Comparison of ENCODE assay signal across 1 cellular context in genomic region chr13:100525453-100526298, GRCh38.
TF ChIP-seq lines count a peak whose summit lies in the region.

No MANE protein-coding gene starts in this region.

TF ChIP-seq in HepG2, 621 proteins besides CTCF, POLR2A, EP300 and RAD21 (continued from another document and continues in another):
- TF ChIP-seq PATZ1 (CRISPR knock-in tag; IDR thresholded peaks at IDR 0.05): peak; percentile 57
- no peak for TF ChIP-seq HNRNPUL1 (IDR thresholded peaks at IDR 0.05; ENCODE audit: low read depth, low read length)
- no peak for TF ChIP-seq ZBTB46 (CRISPR knock-in tag; IDR thresholded peaks at IDR 0.05; ENCODE audit: borderline replicate concordance)
- TF ChIP-seq ERF (CRISPR knock-in tag; IDR thresholded peaks at IDR 0.05): no peak
- TF ChIP-seq RFXAP (CRISPR knock-in tag; IDR thresholded peaks at IDR 0.05; ENCODE audit: borderline replicate concordance): 0 out of 2 replicates have a peak, but pooled peaks have one; percentile 34
- TF ChIP-seq TCF7L2 (IDR thresholded peaks at IDR 0.05; ENCODE audit: low read depth, low read length): no peak
- peak; percentile 25; the same call in 1 of the 2 replicates for TF ChIP-seq MYC (CRISPR knock-in tag; IDR thresholded peaks at IDR 0.05; ENCODE audit: borderline replicate concordance)
- no peak for TF ChIP-seq KLF12 (CRISPR knock-in tag; IDR thresholded peaks at IDR 0.05; ENCODE audit: borderline replicate concordance)
- peak; percentile 61 for TF ChIP-seq TEAD3 (CRISPR knock-in tag; optimal IDR thresholded peaks at IDR 0.05; ENCODE audit: borderline replicate concordance)
- peak; percentile 47; the same call in 1 of the 2 replicates for TF ChIP-seq POGZ (CRISPR knock-in tag; IDR thresholded peaks at IDR 0.05)
- peak; percentile 94 for TF ChIP-seq ESRRA (CRISPR knock-in tag; IDR thresholded peaks at IDR 0.05; ENCODE audit: low read depth)
- TF ChIP-seq PTBP1 (IDR thresholded peaks at IDR 0.05; ENCODE audit: low read depth, low read length, poor library complexity, severe bottlenecking): no peak
- TF ChIP-seq KDM6A (CRISPR knock-in tag; IDR thresholded peaks at IDR 0.05; ENCODE audit: low read depth): peak; percentile 49; the same call in 1 of the 2 replicates
- no peak for TF ChIP-seq ZNF530 (CRISPR knock-in tag; IDR thresholded peaks at IDR 0.05; ENCODE audit: low read depth)
- TF ChIP-seq ZNF10 (CRISPR knock-in tag; IDR thresholded peaks at IDR 0.05; ENCODE audit: borderline replicate concordance, low read depth): no peak
- TF ChIP-seq ZBTB40 (IDR thresholded peaks at IDR 0.05): no peak
- peak; percentile 30; the same call in 1 of the 2 replicates for TF ChIP-seq ZBTB40 (CRISPR knock-in tag; IDR thresholded peaks at IDR 0.05)
- peak; percentile 86 for TF ChIP-seq HIVEP1 (CRISPR knock-in tag; IDR thresholded peaks at IDR 0.05)
- peak; percentile 71 for TF ChIP-seq RXRB (CRISPR knock-in tag; IDR thresholded peaks at IDR 0.05; ENCODE audit: borderline replicate concordance)
- peak; percentile 34; the same call in 1 of the 2 replicates for TF ChIP-seq SP4 (CRISPR knock-in tag; IDR thresholded peaks at IDR 0.05)
- no peak for TF ChIP-seq ZNF816 (CRISPR knock-in tag; IDR thresholded peaks at IDR 0.05; ENCODE audit: borderline replicate concordance)
- TF ChIP-seq CBFB (CRISPR knock-in tag; IDR thresholded peaks at IDR 0.05): no peak
- no peak for TF ChIP-seq IRF2 (CRISPR knock-in tag; IDR thresholded peaks at IDR 0.05)
- TF ChIP-seq ZNF12 (CRISPR knock-in tag; IDR thresholded peaks at IDR 0.05): no peak
- TF ChIP-seq PHF21A (CRISPR knock-in tag; IDR thresholded peaks at IDR 0.05): 0 out of 2 replicates have a peak, but pooled peaks have one; percentile 31
- TF ChIP-seq ZNF782 (CRISPR knock-in tag; IDR thresholded peaks at IDR 0.05; ENCODE audit: borderline replicate concordance): no peak
- TF ChIP-seq CBX2 (IDR thresholded peaks at IDR 0.05; ENCODE audit: low read depth, low read length): no peak
- TF ChIP-seq CBX2 (CRISPR knock-in tag; IDR thresholded peaks at IDR 0.05; ENCODE audit: low read depth): no peak
- peak; percentile 42; the same call in 1 of the 2 replicates for TF ChIP-seq ZBTB33 (CRISPR knock-in tag; IDR thresholded peaks at IDR 0.05)
- no peak for TF ChIP-seq CEBPZ (IDR thresholded peaks at IDR 0.05; ENCODE audit: low read length)
- TF ChIP-seq FLYWCH1 (CRISPR knock-in tag; IDR thresholded peaks at IDR 0.05): no peak
- TF ChIP-seq CREB3 (CRISPR knock-in tag; IDR thresholded peaks at IDR 0.05): no peak
- TF ChIP-seq NFATC3 (CRISPR knock-in tag; IDR thresholded peaks at IDR 0.05): no peak
- peak; percentile 49; the same call in 1 of the 2 replicates for TF ChIP-seq NCOA2 (CRISPR knock-in tag; IDR thresholded peaks at IDR 0.05)
- peak; percentile 84 for TF ChIP-seq CEBPG (CRISPR knock-in tag; IDR thresholded peaks at IDR 0.05)
- TF ChIP-seq NKX3-1 (CRISPR knock-in tag; IDR thresholded peaks at IDR 0.05): no peak
- TF ChIP-seq MNT (IDR thresholded peaks at IDR 0.05): no peak
- TF ChIP-seq EZH2 (conservative IDR thresholded peaks at IDR 0.05; ENCODE audit: low read depth, low read length): no peak
- no peak for TF ChIP-seq KMT2A (CRISPR knock-in tag; IDR thresholded peaks at IDR 0.05)
- TF ChIP-seq STAT5B (CRISPR knock-in tag; IDR thresholded peaks at IDR 0.05): no peak
- TF ChIP-seq ZFP1 (CRISPR knock-in tag; IDR thresholded peaks at IDR 0.05): no peak
- no peak for TF ChIP-seq ZNF205 (CRISPR knock-in tag; IDR thresholded peaks at IDR 0.05)
- peak; percentile 99 for TF ChIP-seq NFKBIZ (CRISPR knock-in tag; IDR thresholded peaks at IDR 0.05)
